24 cellular contexts compared by ENCODE assay signal in genomic region chr14:103732868-103733626, GRCh38. TPM values are rescaled to one million over a fixed set of nuclear protein-coding genes. Genes with fewer than 3 reads are reported as not detected.
A peak's percentile ranks its signal among the peaks of the same experiment; 100 is the strongest.
DNase-seq lines count a peak whose midpoint lies in the region; ATAC-seq and TF ChIP-seq lines count a peak whose summit lies in the region.
"Had no signal": no experiment of that assay in that cellular context is flagged by ENCODE, and none has a peak within 500 bp of the region (broad histone marks: within the 10 kb centered on the region; RNA-seq: fewer than 3 reads in every experiment).

No MANE protein-coding gene starts in this region.

- intact Hi-C loops in PC-3 (cut with micrococcal nuclease): no loop called here
- intact Hi-C loops in posterior vena cava (cut with DNase I): no loop called here

- H3K27me3 Mint-ChIP-seq in endothelial cell (ENCODE audit: unreplicated experiment): peaks cover 12% of the 10 kb centered on the region

- no peak overlapping the region for H3K4me3 ChIP-seq in PC-3 (ENCODE audit: low read length)
- H3K4me3 ChIP-seq: esophagus muscularis mucosa, psoas muscle, stomach had no signal

- H3K27me3 ChIP-seq in PC-3 (ENCODE audit: low read length): no peaks in the 10 kb centered on the region
- H3K27me3 ChIP-seq: esophagus muscularis mucosa, stomach had no signal

- no peak overlapping the region for H2AFZ ChIP-seq in PC-3 (ENCODE audit: low read length)

- ATAC-seq in PC-3: no peak
- no peak for ATAC-seq in GM21381 (IDR thresholded peaks at IDR 0.05; ENCODE audit: unreplicated experiment)
- ATAC-seq: CD8-positive, alpha-beta T cell; left lobe of liver had no signal

- no peaks in the 10 kb centered on the region for H3K9me3 ChIP-seq in PC-3 (ENCODE audit: low read length)
- H3K9me3 ChIP-seq: esophagus muscularis mucosa, psoas muscle, stomach had no signal

- no peak overlapping the region for H3K27ac ChIP-seq in PC-3 (ENCODE audit: low read length)
- H3K27ac ChIP-seq: psoas muscle had no signal

- H3K9me2 ChIP-seq in PC-3 (replicated peaks; ENCODE audit: low read length): no peaks in the 10 kb centered on the region

- peak overlapping the region; percentile 57 for H3K27ac Mint-ChIP-seq in endothelial cell (ENCODE audit: unreplicated experiment)
- H3K27ac Mint-ChIP-seq: CD8-positive, alpha-beta T cell had no signal

- H3F3A ChIP-seq in PC-3 (ENCODE audit: low read length, unreplicated experiment): no peaks in the 10 kb centered on the region

- CTCF ChIA-PET in PC-3 (lab: Charles Lee): no interaction called here

- TF ChIP-seq CTCF in GM13977 (IDR thresholded peaks at IDR 0.05; ENCODE audit: extremely low read depth, insufficient read depth, missing control alignments) (no peak), PC-3 (conservative IDR thresholded peaks at IDR 0.05; ENCODE audit: low read depth, low read length) (no peak), endothelial cell (IDR thresholded peaks at IDR 0.05; ENCODE audit: unreplicated experiment) (no peak)

- H3K4me3 Mint-ChIP-seq in endothelial cell (ENCODE audit: unreplicated experiment): peak overlapping the region; percentile 42
- H3K4me3 Mint-ChIP-seq: CD8-positive, alpha-beta T cell; H9 had no signal

- H3K9me3 Mint-ChIP-seq in endothelial cell (ENCODE audit: unreplicated experiment): no peaks in the 10 kb centered on the region
- H3K9me3 Mint-ChIP-seq: CD8-positive, alpha-beta T cell; H9 had no signal

- H3K36me3 ChIP-seq in PC-3 (ENCODE audit: low read depth, low read length): peaks cover 9% of the 10 kb centered on the region; the same call in 1 of the 2 replicates

- peaks cover 50% of the 10 kb centered on the region for H3K36me3 Mint-ChIP-seq in endothelial cell (ENCODE audit: low read depth, unreplicated experiment)

- in situ Hi-C loops in GM13977 (cut with MboI; ENCODE audit: low pct_unique_long_range_greater_than_20kb, low sequenced_read_pairs, unreplicated experiment): no loop called here

- H3K4me1 Mint-ChIP-seq in endothelial cell (ENCODE audit: unreplicated experiment): peaks cover 22% of the 10 kb centered on the region

- DNase-seq in GM13977 (ENCODE audit: low spot score) (peak; percentile 24), PC-3 (no peak), endothelial cell (ENCODE audit: low spot score) (no peak), posterior vena cava (ENCODE audit: low spot score) (peak; percentile 41), NCI-H510A (lab: John Stamatoyannopoulos, UW) (no peak)
- DNase-seq in activated CD4-positive, alpha-beta T cell treated with anti-CD3 and anti-CD28 coated beads for 1 hour: no peak
- no peak for DNase-seq in activated CD4-positive, alpha-beta T cell treated with anti-CD3 and anti-CD28 coated beads, Interleukin-2, amount 50 U/mL, for 48 hours
- DNase-seq: activated naive CD4-positive, alpha-beta T cell; CD8-positive, alpha-beta T cell; cerebellar nuclear complex; DMS53; effector CD4-positive, alpha-beta T cell; GF-D8; H9; NCI-H1092; NCI-H2081; NCI-H524 treated with DMSO at 0.1 percent for 48 hours; SIG-M5; stimulated activated CD4-positive, alpha-beta T cell treated with anti-CD3 and anti-CD28 coated beads, Interleukin-4, amount 100 ng/mL, for 1 hour; stomach had no signal

- H4K20me1 ChIP-seq in PC-3 (ENCODE audit: low read length): no peaks in the 10 kb centered on the region

- no peaks in the 10 kb centered on the region for H3K4me1 ChIP-seq in PC-3 (ENCODE audit: insufficient read depth, low read length)

- no peaks in the 10 kb centered on the region for H3K79me2 ChIP-seq in PC-3 (ENCODE audit: low read length)

- H3K9ac ChIP-seq in PC-3 (ENCODE audit: low read length): no peak overlapping the region

- H3K4me2 ChIP-seq in PC-3 (ENCODE audit: low read length): no peak overlapping the region

- POLR2A ChIA-PET in PC-3 (lab: Charles Lee; ENCODE audit: unreplicated experiment): no interaction called here

- TSS peak; percentile 51 for BruUV-seq in PC-3 (replicated peaks; lab: Mats Ljungman, UMichigan)

RNA-seq across cellular contexts. Expression of gene ZFYVE21, which starts 17.4 kb away (rescaled TPM):
- total RNA-seq in PC-3 (2014; rRNA removed): 47.2 and 50.1 TPM in 2 replicates
- 48.1 TPM for total RNA-seq in endothelial cell (ENCODE audit: unreplicated experiment)
- total RNA-seq in posterior vena cava: 10 to 100 TPM; 57.2 to 59.5 TPM

RNA-seq across cellular contexts. Expression of gene XRCC3, which starts 17.8 kb away (rescaled TPM):
- total RNA-seq in PC-3 (2014; rRNA removed) (61.3 and 80.3 TPM in 2 replicates), endothelial cell (ENCODE audit: unreplicated experiment) (10.2 TPM), posterior vena cava (1 to 10 TPM; 4.0 to 4.9 TPM)

Comparison
In these comparisons a context has a peak if more than half of its experiments do, and no peak if none do; other contexts are left out.
1. DNase-seq: peak in GM13977 (single experiment) and posterior vena cava (single experiment); none in PC-3 (single experiment), endothelial cell (single experiment), activated CD4-positive, alpha-beta T cell treated with anti-CD3 and anti-CD28 coated beads for 1 hour (single experiment), activated CD4-positive, alpha-beta T cell treated with anti-CD3 and anti-CD28 coated beads, Interleukin-2, amount 50 U/mL, for 48 hours (0 of 2) and NCI-H510A (single experiment).